In genomic region chr1:10659646-10660540, GRCh38 we compare ENCODE assay signal across 2 cellular contexts.
TF ChIP-seq lines count a peak whose summit lies in the region.

No MANE protein-coding gene starts in this region.

TF ChIP-seq in IMR-90, 13 proteins besides CTCF, POLR2A, EP300 and RAD21:
- no peak for TF ChIP-seq CHD1 (IDR thresholded peaks at IDR 0.05; ENCODE audit: low read depth, low read length)
- no peak for TF ChIP-seq ELK1 (IDR thresholded peaks at IDR 0.05; ENCODE audit: borderline replicate concordance, low read depth, low read length)
- TF ChIP-seq BHLHE40 (IDR thresholded peaks at IDR 0.05; ENCODE audit: low read depth, low read length): no peak
- no peak for TF ChIP-seq MAFK (IDR thresholded peaks at IDR 0.05; ENCODE audit: low read depth, low read length)

TF ChIP-seq in GM23338, 12 proteins besides CTCF, POLR2A, EP300 and RAD21:
- TF ChIP-seq ZNF462 (CRISPR knock-in tag; IDR thresholded peaks at IDR 0.05): no peak
- no peak for TF ChIP-seq POLR2AphosphoS5 (IDR thresholded peaks at IDR 0.05; ENCODE audit: low read depth)
- TF ChIP-seq EZH2phosphoT487 (IDR thresholded peaks at IDR 0.05; ENCODE audit: unreplicated experiment): no peak
- TF ChIP-seq NANOG (IDR thresholded peaks at IDR 0.05; ENCODE audit: borderline replicate concordance): no peak
- no peak for TF ChIP-seq CREB1 (CRISPR knock-in tag; IDR thresholded peaks at IDR 0.05; ENCODE audit: low read depth)
- TF ChIP-seq ZNF331 (CRISPR knock-in tag; IDR thresholded peaks at IDR 0.05; ENCODE audit: low read depth): no peak
- no peak for TF ChIP-seq ETS1 (IDR thresholded peaks at IDR 0.05)
- TF ChIP-seq ZNF114 (CRISPR knock-in tag; IDR thresholded peaks at IDR 0.05): no peak
- no peak for TF ChIP-seq REST (IDR thresholded peaks at IDR 0.05; ENCODE audit: unreplicated experiment)
- TF ChIP-seq EZH2 (IDR thresholded peaks at IDR 0.05; ENCODE audit: low read depth, unreplicated experiment): no peak
- TF ChIP-seq STAT1 (IDR thresholded peaks at IDR 0.05; ENCODE audit: unreplicated experiment): no peak
- no peak for TF ChIP-seq JUNB (IDR thresholded peaks at IDR 0.05; ENCODE audit: unreplicated experiment)
